ENCODE assay signal across 2 cellular contexts in genomic region chr5:72418271-72418670, GRCh38.
TF ChIP-seq lines count a peak whose summit lies in the region.

No MANE protein-coding gene starts in this region.

TF ChIP-seq in IMR-90, 13 proteins besides CTCF, POLR2A, EP300 and RAD21:
- TF ChIP-seq BHLHE40 (IDR thresholded peaks at IDR 0.05; ENCODE audit: low read depth, low read length) (no peak), SMC3 (IDR thresholded peaks at IDR 0.05; ENCODE audit: low read depth, low read length) (no peak), RFX5 (IDR thresholded peaks at IDR 0.05; ENCODE audit: low read depth, low read length) (no peak), CHD1 (IDR thresholded peaks at IDR 0.05; ENCODE audit: low read depth, low read length) (no peak), MXI1 (IDR thresholded peaks at IDR 0.05; ENCODE audit: borderline replicate concordance, low read depth, low read length) (no peak), ELK1 (IDR thresholded peaks at IDR 0.05; ENCODE audit: borderline replicate concordance, low read depth, low read length) (no peak), MAFK (IDR thresholded peaks at IDR 0.05; ENCODE audit: low read depth, low read length) (no peak), MAZ (IDR thresholded peaks at IDR 0.05; ENCODE audit: borderline replicate concordance, low read depth, low read length) (no peak), RCOR1 (IDR thresholded peaks at IDR 0.05; ENCODE audit: insufficient replicate concordance, low read length) (no peak), NFE2L2 (IDR thresholded peaks at IDR 0.05; ENCODE audit: low read depth, low read length) (no peak), CEBPB (IDR thresholded peaks at IDR 0.05; ENCODE audit: low read depth, low read length) (no peak), FOS (IDR thresholded peaks at IDR 0.05; ENCODE audit: low read depth, low read length) (no peak)
- TF ChIP-seq, protein P1, sequence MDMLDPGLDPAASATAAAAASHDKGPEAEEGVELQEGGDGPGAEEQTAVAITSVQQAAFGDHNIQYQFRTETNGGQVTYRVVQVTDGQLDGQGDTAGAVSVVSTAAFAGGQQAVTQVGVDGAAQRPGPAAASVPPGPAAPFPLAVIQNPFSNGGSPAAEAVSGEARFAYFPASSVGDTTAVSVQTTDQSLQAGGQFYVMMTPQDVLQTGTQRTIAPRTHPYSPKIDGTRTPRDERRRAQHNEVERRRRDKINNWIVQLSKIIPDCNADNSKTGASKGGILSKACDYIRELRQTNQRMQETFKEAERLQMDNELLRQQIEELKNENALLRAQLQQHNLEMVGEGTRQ (IDR thresholded peaks at IDR 0.05; ENCODE audit: low read depth, low read length): no peak

TF ChIP-seq in K562, 482 proteins besides CTCF, POLR2A, EP300 and RAD21:
- no peak for TF ChIP-seq ZNF583 (CRISPR knock-in tag; IDR thresholded peaks at IDR 0.05)
- TF ChIP-seq SIN3A (IDR thresholded peaks at IDR 0.05; ENCODE audit: borderline replicate concordance in 2 of 2, control insufficient read depth in 1 of 2, low read depth in 2 of 2, low read length in 2 of 2): no peak
- no peak for TF ChIP-seq CREB3L1 (IDR thresholded peaks at IDR 0.05; ENCODE audit: borderline replicate concordance, low read depth)
- TF ChIP-seq PRMT5 (CRISPR knock-in tag; IDR thresholded peaks at IDR 0.05): no peak
- TF ChIP-seq ILK (tag; IDR thresholded peaks at IDR 0.05; ENCODE audit: borderline replicate concordance, low read depth): no peak
- TF ChIP-seq, protein P2, sequence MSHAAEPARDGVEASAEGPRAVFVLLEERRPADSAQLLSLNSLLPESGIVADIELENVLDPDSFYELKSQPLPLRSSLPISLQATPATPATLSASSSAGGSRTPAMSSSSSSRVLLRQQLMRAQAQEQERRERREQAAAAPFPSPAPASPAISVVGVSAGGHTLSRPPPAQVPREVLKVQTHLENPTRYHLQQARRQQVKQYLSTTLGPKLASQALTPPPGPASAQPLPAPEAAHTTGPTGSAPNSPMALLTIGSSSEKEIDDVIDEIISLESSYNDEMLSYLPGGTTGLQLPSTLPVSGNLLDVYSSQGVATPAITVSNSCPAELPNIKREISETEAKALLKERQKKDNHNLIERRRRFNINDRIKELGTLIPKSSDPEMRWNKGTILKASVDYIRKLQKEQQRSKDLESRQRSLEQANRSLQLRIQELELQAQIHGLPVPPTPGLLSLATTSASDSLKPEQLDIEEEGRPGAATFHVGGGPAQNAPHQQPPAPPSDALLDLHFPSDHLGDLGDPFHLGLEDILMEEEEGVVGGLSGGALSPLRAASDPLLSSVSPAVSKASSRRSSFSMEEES (CRISPR knock-in tag; IDR thresholded peaks at IDR 0.05): no peak
- no peak for TF ChIP-seq NUFIP1 (IDR thresholded peaks at IDR 0.05; ENCODE audit: partially characterized antibody)
- no peak for TF ChIP-seq KHSRP (IDR thresholded peaks at IDR 0.05)
- no peak for TF ChIP-seq KLF13 (tag; IDR thresholded peaks at IDR 0.05; ENCODE audit: borderline replicate concordance, low read depth)
- TF ChIP-seq NCOA2 (IDR thresholded peaks at IDR 0.05; ENCODE audit: partially characterized antibody in 2 of 2): no peak
- TF ChIP-seq RBM22 (IDR thresholded peaks at IDR 0.05; ENCODE audit: low read depth, low read length, poor library complexity, severe bottlenecking): no peak
- TF ChIP-seq RCOR1 (IDR thresholded peaks at IDR 0.05; ENCODE audit: borderline replicate concordance in 1 of 2, low read depth in 2 of 2, low read length in 2 of 2): no peak
- TF ChIP-seq RBFOX2 (IDR thresholded peaks at IDR 0.05; ENCODE audit: low read depth, low read length): no peak
- no peak for TF ChIP-seq KDM1A (IDR thresholded peaks at IDR 0.05)
- no peak for TF ChIP-seq ZNF778 (CRISPR knock-in tag; IDR thresholded peaks at IDR 0.05)
- TF ChIP-seq CEBPG (CRISPR knock-in tag; IDR thresholded peaks at IDR 0.05): no peak
- no peak for TF ChIP-seq CEBPG (tag; conservative IDR thresholded peaks at IDR 0.05 in 1 of 2, IDR thresholded peaks at IDR 0.05 in 1 of 2)
- no peak for TF ChIP-seq ZNF41 (CRISPR knock-in tag; conservative IDR thresholded peaks at IDR 0.05)
- no peak for TF ChIP-seq RBBP5 (IDR thresholded peaks at IDR 0.05; ENCODE audit: borderline replicate concordance, insufficient read depth, low read length, poor library complexity, severe bottlenecking)
- no peak for TF ChIP-seq NR2C1 (IDR thresholded peaks at IDR 0.05)
- no peak for TF ChIP-seq NR2C1 (tag; IDR thresholded peaks at IDR 0.05)
